14 cellular contexts compared by ENCODE assay signal in the genomic region with DNA sequence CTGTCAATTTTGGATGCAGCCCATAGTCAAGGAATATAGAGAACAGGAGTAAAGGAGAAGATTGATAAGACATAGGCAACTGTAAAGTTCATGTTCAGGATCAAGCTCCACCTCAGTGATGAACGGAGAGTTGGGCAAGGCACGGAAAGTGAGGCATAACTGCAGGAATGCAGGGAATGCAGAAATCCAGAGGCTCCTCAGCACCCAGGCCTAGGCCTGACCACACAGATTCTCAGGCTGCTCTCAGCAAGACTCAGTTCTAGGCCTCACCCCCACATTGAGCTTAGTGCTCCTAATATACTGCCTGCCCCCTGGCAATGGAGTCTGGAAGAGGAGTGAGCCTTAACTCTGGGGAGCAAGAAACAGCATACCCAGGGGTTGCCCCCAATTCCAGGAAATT. TPM values are rescaled to one million over a fixed set of nuclear protein-coding genes. Genes with fewer than 3 reads are reported as not detected.
A peak's percentile ranks its signal among the peaks of the same experiment; 100 is the strongest.
DNase-seq lines count a peak whose midpoint lies in the region; ATAC-seq and TF ChIP-seq lines count a peak whose summit lies in the region.
"Had no signal": no experiment of that assay in that cellular context is flagged by ENCODE, and none has a peak within 500 bp of the region (broad histone marks: within the 10 kb centered on the region; RNA-seq: fewer than 3 reads in every experiment).

No MANE protein-coding gene starts in this region.

- no peaks in the 10 kb centered on the region for H3K36me3 ChIP-seq in iPS DF 6.9 (ENCODE audit: control insufficient read depth, insufficient read depth, low read length)
- H3K36me3 ChIP-seq: esophagus muscularis mucosa, tibial nerve had no signal

- no peak overlapping the region for H3K4me3 ChIP-seq in HFF-Myc (replicated peaks; ENCODE audit: low read depth, low read length)
- H3K4me3 ChIP-seq in iPS DF 6.9 (ENCODE audit: low read length): no peak overlapping the region
- H3K4me3 ChIP-seq: esophagus muscularis mucosa, tibial nerve had no signal

- H3K27ac Mint-ChIP-seq in T-cell: no peak overlapping the region

- POLR2A ChIA-PET in T-cell (lab: Charles Lee): interaction anchor here in 1 of 2 donors (0.6 kb wide), 2 partner anchors 213 to 643 kb away, joined by 3 to 4 read pairs; no protein-coding TSS in a partner anchor

- no peaks in the 10 kb centered on the region for H3K4me1 ChIP-seq in iPS DF 6.9 (ENCODE audit: control insufficient read depth, insufficient read depth, low read length)
- H3K4me1 ChIP-seq: tibial nerve had no signal

- no peaks in the 10 kb centered on the region for H3K9me3 ChIP-seq in iPS DF 6.9 (ENCODE audit: control insufficient read depth, insufficient read depth, low read length)
- H3K9me3 ChIP-seq: esophagus muscularis mucosa, tibial nerve had no signal

- no peak for TF ChIP-seq CTCF in HFF-Myc (IDR thresholded peaks at IDR 0.05; ENCODE audit: low read depth, low read length, missing control alignments)

- no peak overlapping the region for H3K27ac ChIP-seq in iPS DF 6.9 (ENCODE audit: low read length)
- H3K27ac ChIP-seq: esophagus muscularis mucosa, tibial nerve had no signal

- H3K36me3 Mint-ChIP-seq in T-cell: no peaks in the 10 kb centered on the region

- no CpG with 5 or more reads among the region's 2 CpGs for WGBS in iPS DF 6.9 (ENCODE audit: insufficient coverage, insufficient read length)

- H3K27me3 ChIP-seq in iPS DF 6.9 (ENCODE audit: control insufficient read depth, insufficient read depth, low read length): no peaks in the 10 kb centered on the region
- H3K27me3 ChIP-seq: esophagus muscularis mucosa, tibial nerve had no signal

- CTCF ChIA-PET in T-cell (lab: Charles Lee): interaction anchor here in 1 of 2 donors (0.5 kb wide), 1 partner anchor 35 kb away, joined by 3 read pairs; no protein-coding TSS in a partner anchor

- peaks cover 0 to 4% (median 0%) of the 10 kb centered on the region in 3 donors for H3K9me3 Mint-ChIP-seq in T-cell

- DNase-seq in AG08395 (ENCODE audit: low spot score) (peak; percentile 93), HFF-Myc (ENCODE audit: extremely low read depth, low read depth) (peak; percentile 35), amniotic stem cell (lab: John Stamatoyannopoulos, UW) (peak; percentile 44), iPS DF 6.9 (ENCODE audit: low read depth, low spot score) (peak; percentile 13), T-cell (no peak), pons (ENCODE audit: low spot score) (no peak), NCI-H1436 (lab: John Stamatoyannopoulos, UW) (no peak)
- DNase-seq: activated effector memory CD4-positive, alpha-beta T cell treated with Interleukin-2 at 50 U/mL for 16 hours; Kasumi-1; NCI-H69; T-helper 9 cell had no signal

- no peak overlapping the region for H3K4me3 Mint-ChIP-seq in T-cell

- H3K4me1 Mint-ChIP-seq in T-cell: peaks cover 0 to 5% (median 3%) of the 10 kb centered on the region in 3 donors

- no peak for ATAC-seq in T-cell (replicated peaks in 1 of 4)
- no peak for ATAC-seq in GM19035 (IDR thresholded peaks at IDR 0.05; ENCODE audit: unreplicated experiment)

- H3K27me3 Mint-ChIP-seq in T-cell: no peaks in the 10 kb centered on the region

RNA-seq across cellular contexts. Expression of gene S1PR1, which starts 36.3 kb away (rescaled TPM):
- 100 to 1,000 TPM; 178 to 368 (median 354) TPM for total RNA-seq in T-cell

Comparison
In these comparisons a context has a peak if more than half of its experiments do, and no peak if none do; other contexts are left out.
1. DNase-seq: peak in AG08395 (single experiment), HFF-Myc (single experiment), amniotic stem cell (single experiment) and iPS DF 6.9 (single experiment); none in T-cell (0 of 34), pons (single experiment) and NCI-H1436 (single experiment).